22 cellular contexts compared by ENCODE assay signal in genomic region chr1:150841626-150842025, GRCh38. TPM values are rescaled to one million over a fixed set of nuclear protein-coding genes. Genes with fewer than 3 reads are reported as not detected.
A peak's percentile ranks its signal among the peaks of the same experiment; 100 is the strongest.
DNase-seq lines count a peak whose midpoint lies in the region; ATAC-seq and TF ChIP-seq lines count a peak whose summit lies in the region.
"Had no signal": no experiment of that assay in that cellular context is flagged by ENCODE, and none has a peak within 500 bp of the region (broad histone marks: within the 10 kb centered on the region; RNA-seq: fewer than 3 reads in every experiment).

No MANE protein-coding gene starts in this region.

- H3K9me3 ChIP-seq in BLaER1 treated with 17β-estradiol and CSF1 and Interleukin-3, amounts not matched to agents 10 nM and 100 nM (replicated peaks in 1 of 11), result no peaks in the 10 kb centered on the region
- H3K9me3 ChIP-seq in CD4-positive, alpha-beta T cell (ENCODE audit: control insufficient read depth, low read length), result no peaks in the 10 kb centered on the region
- no peaks in the 10 kb centered on the region for H3K9me3 ChIP-seq in effector memory CD4-positive, alpha-beta T cell (ENCODE audit: control insufficient read depth, low read length)
- H3K9me3 ChIP-seq: lower lobe of right lung, thyroid gland had no signal

- peaks cover 0 to 3% (median 0%) of the 10 kb centered on the region in 11 experiments; a peak in 2 of 22 replicates for H4K20me1 ChIP-seq in BLaER1 treated with 17β-estradiol and CSF1 and Interleukin-3, amounts not matched to agents 10 nM and 100 nM

- peaks cover 11 to 62% (median 16%) of the 10 kb centered on the region in 10 experiments for H3K4me1 ChIP-seq in BLaER1 treated with 17β-estradiol and CSF1 and Interleukin-3, amounts not matched to agents 10 nM and 100 nM
- peaks cover 11% of the 10 kb centered on the region for H3K4me1 ChIP-seq in effector memory CD4-positive, alpha-beta T cell (ENCODE audit: control insufficient read depth, insufficient read depth, low read length, poor library complexity, severe bottlenecking)

- H3K4me1 Mint-ChIP-seq in CD4-positive, alpha-beta T cell (ENCODE audit: low read depth), result peaks cover 29% of the 10 kb centered on the region
- H3K4me1 Mint-ChIP-seq in T-cell (peaks cover 33 to 45% (median 40%) of the 10 kb centered on the region in 3 donors), glutamatergic neuron (ENCODE audit: low read depth, unreplicated experiment) (no peaks in the 10 kb centered on the region)

- H3K36me3 Mint-ChIP-seq in CD4-positive, alpha-beta T cell (ENCODE audit: low read depth), result peaks cover 76% of the 10 kb centered on the region
- H3K36me3 Mint-ChIP-seq in T-cell (peaks cover 43% of the 10 kb centered on the region), glutamatergic neuron (ENCODE audit: unreplicated experiment) (no peaks in the 10 kb centered on the region)

- H3K27ac Mint-ChIP-seq in CD4-positive, alpha-beta T cell, result peak overlapping the region; percentile 77
- H3K27ac Mint-ChIP-seq in T-cell (peak overlapping the region; percentile 24 to 81), glutamatergic neuron (ENCODE audit: unreplicated experiment) (no peak overlapping the region)

- POLR2A ChIA-PET in CD4-positive, alpha-beta T cell (lab: Charles Lee), result no interaction called here
- POLR2A ChIA-PET in T-cell (lab: Charles Lee), result interaction anchor here in 1 of 2 donors (0.6 kb wide), 1 partner anchor 83 kb away, joined by 3 read pairs; no protein-coding TSS in a partner anchor

- peak; percentile 87 for ATAC-seq in CD4-positive, alpha-beta T cell (ENCODE audit: poor library complexity)
- ATAC-seq in T-cell (replicated peaks in 1 of 4), result peak; percentile 52 to 96 (median 63)
- ATAC-seq: HepG2, lower lobe of right lung, right cardiac atrium had no signal

- no peaks in the 10 kb centered on the region for H3K9me3 Mint-ChIP-seq in CD4-positive, alpha-beta T cell
- H3K9me3 Mint-ChIP-seq in T-cell (no peaks in the 10 kb centered on the region), glutamatergic neuron (ENCODE audit: unreplicated experiment) (peaks cover 4% of the 10 kb centered on the region)

- H3K4me3 Mint-ChIP-seq in CD4-positive, alpha-beta T cell, result no peak overlapping the region
- H3K4me3 Mint-ChIP-seq in T-cell (peak overlapping the region in 1 of 3 donors; percentile 45), glutamatergic neuron (ENCODE audit: unreplicated experiment) (no peak overlapping the region)

- no peaks in the 10 kb centered on the region for H3K27me3 ChIP-seq in BLaER1 treated with 17β-estradiol and CSF1 and Interleukin-3, amounts not matched to agents 10 nM and 100 nM
- no peaks in the 10 kb centered on the region for H3K27me3 ChIP-seq in CD4-positive, alpha-beta T cell (ENCODE audit: control insufficient read depth, insufficient read depth, low read length)
- no peaks in the 10 kb centered on the region for H3K27me3 ChIP-seq in effector memory CD4-positive, alpha-beta T cell (replicated peaks; ENCODE audit: control insufficient read depth, insufficient read depth, low read length, poor library complexity, severe bottlenecking)
- H3K27me3 ChIP-seq: hepatocyte, thyroid gland had no signal

- H3K4me3 ChIP-seq in BLaER1 treated with 17β-estradiol and CSF1 and Interleukin-3, amounts not matched to agents 10 nM and 100 nM, result no peak overlapping the region
- no peak overlapping the region for H3K4me3 ChIP-seq in effector memory CD4-positive, alpha-beta T cell (ENCODE audit: insufficient read depth, low read depth, low read length, poor library complexity, severe bottlenecking)
- H3K4me3 ChIP-seq: hepatocyte, lower lobe of right lung, thyroid gland had no signal

- DNase-seq in CD4-positive, alpha-beta T cell, result no peak
- DNase-seq in T-cell, result peak in 1 of 34 experiments; percentile 3
- DNase-seq in effector memory CD4-positive, alpha-beta T cell, result no peak
- no peak for DNase-seq in HuH-7.5 (ENCODE audit: low spot score)
- no peak for DNase-seq in DMS53 (lab: John Stamatoyannopoulos, UW)
- no peak for DNase-seq in glutamatergic neuron
- DNase-seq: activated CD8-positive, alpha-beta memory T cell treated with anti-CD3 and anti-CD28 coated beads, Interleukin-2, amount 50 U/mL, for 4 hours; foreskin fibroblast; islet precursor cell; lower lobe of right lung; NCI-H146; NCI-H774; SHP77 treated with DMSO at 0.1 percent for 48 hours; thyroid gland; WERI-Rb-1 had no signal

- H3K9ac ChIP-seq in BLaER1 treated with 17β-estradiol and CSF1 and Interleukin-3, amounts not matched to agents 10 nM and 100 nM, result peak overlapping the region in 2 of 11 experiments; percentile 11 to 54; a peak in 3 of 22 replicates

- CTCF ChIA-PET in CD4-positive, alpha-beta T cell (lab: Charles Lee), result no interaction called here
- CTCF ChIA-PET in T-cell (lab: Charles Lee), result interaction anchor here in 1 of 2 donors (0.6 to 0.7 kb wide), 3 partner anchors 15 to 919 kb away, joined by 3 read pairs; no protein-coding TSS in a partner anchor

- H3K27ac ChIP-seq in BLaER1 treated with 17β-estradiol and CSF1 and Interleukin-3, amounts not matched to agents 10 nM and 100 nM, result peak overlapping the region in 3 of 11 experiments; percentile 19 to 39 (median 28); a peak in 4 of 22 replicates
- H3K27ac ChIP-seq in CD4-positive, alpha-beta T cell (ENCODE audit: low read depth, low read length), result no peak overlapping the region
- H3K27ac ChIP-seq in effector memory CD4-positive, alpha-beta T cell (ENCODE audit: insufficient read depth, low read length, poor library complexity, severe bottlenecking), result peak overlapping the region; percentile 40
- H3K27ac ChIP-seq: hepatocyte, lower lobe of right lung, thyroid gland, WERI-Rb-1 had no signal

- TF ChIP-seq CTCF in CD4-positive, alpha-beta T cell (IDR thresholded peaks at IDR 0.05), result no peak
- TF ChIP-seq CTCF in glutamatergic neuron (IDR thresholded peaks at IDR 0.05; ENCODE audit: partially characterized antibody, unreplicated experiment), result no peak

- H3K27me3 Mint-ChIP-seq in CD4-positive, alpha-beta T cell, result no peaks in the 10 kb centered on the region
- H3K27me3 Mint-ChIP-seq in T-cell (no peaks in the 10 kb centered on the region), glutamatergic neuron (ENCODE audit: unreplicated experiment) (no peaks in the 10 kb centered on the region)

- peaks cover 22 to 73% (median 59%) of the 10 kb centered on the region in 11 experiments for H3K36me3 ChIP-seq in BLaER1 treated with 17β-estradiol and CSF1 and Interleukin-3, amounts not matched to agents 10 nM and 100 nM
- H3K36me3 ChIP-seq in effector memory CD4-positive, alpha-beta T cell (ENCODE audit: control insufficient read depth, insufficient read depth, low read length), result peaks cover 15% of the 10 kb centered on the region

- intact Hi-C loops in CD4-positive, alpha-beta T cell (cut with DNase I, micrococcal nuclease), result loop anchor here in 1 of 2 experiments (5.0 kb wide), 2 partner anchors 36 to 81 kb away; partner anchors contain the start of gene ARNT

- peak overlapping the region in 10 of 11 experiments; percentile 36 to 87 (median 52); a peak in 14 of 22 replicates for H3K4me2 ChIP-seq in BLaER1 treated with 17β-estradiol and CSF1 and Interleukin-3, amounts not matched to agents 10 nM and 100 nM
- H3K4me2 ChIP-seq: hepatocyte had no signal

RNA-seq across cellular contexts. Expression of gene CTSK, which starts 33.6 kb away (rescaled TPM):
- 10 to 100 TPM; 11.2 to 11.8 TPM for total RNA-seq in CD4-positive, alpha-beta T cell
- 10 to 100 TPM in 2 of 5 donors, 1 to 10 TPM in 3; 6.1 to 14.1 (median 7.3) TPM for total RNA-seq in T-cell
- total RNA-seq in glutamatergic neuron (ENCODE audit: unreplicated experiment), result 8.8 TPM

RNA-seq across cellular contexts. Expression of gene ARNT, which starts 34.8 kb away (rescaled TPM):
- total RNA-seq in CD4-positive, alpha-beta T cell, result 10 to 100 TPM; 18.8 to 21.5 TPM
- total RNA-seq in T-cell, result 10 to 100 TPM; 37.3 to 38.7 (median 37.9) TPM
- total RNA-seq in glutamatergic neuron (ENCODE audit: unreplicated experiment), result 39.1 TPM

RNA-seq across cellular contexts. Expression of gene CTXND2, which starts 45.3 kb away (rescaled TPM):
- total RNA-seq in CD4-positive, alpha-beta T cell, result not detected
- not detected for total RNA-seq in T-cell
- not detected for total RNA-seq in glutamatergic neuron (ENCODE audit: unreplicated experiment)
- total RNA-seq: H1, hepatocyte, HepG2, lower lobe of right lung, M059J, osteocyte, right cardiac atrium, thyroid gland had no signal
